8 cellular contexts compared by ENCODE assay signal in the genomic region with DNA sequence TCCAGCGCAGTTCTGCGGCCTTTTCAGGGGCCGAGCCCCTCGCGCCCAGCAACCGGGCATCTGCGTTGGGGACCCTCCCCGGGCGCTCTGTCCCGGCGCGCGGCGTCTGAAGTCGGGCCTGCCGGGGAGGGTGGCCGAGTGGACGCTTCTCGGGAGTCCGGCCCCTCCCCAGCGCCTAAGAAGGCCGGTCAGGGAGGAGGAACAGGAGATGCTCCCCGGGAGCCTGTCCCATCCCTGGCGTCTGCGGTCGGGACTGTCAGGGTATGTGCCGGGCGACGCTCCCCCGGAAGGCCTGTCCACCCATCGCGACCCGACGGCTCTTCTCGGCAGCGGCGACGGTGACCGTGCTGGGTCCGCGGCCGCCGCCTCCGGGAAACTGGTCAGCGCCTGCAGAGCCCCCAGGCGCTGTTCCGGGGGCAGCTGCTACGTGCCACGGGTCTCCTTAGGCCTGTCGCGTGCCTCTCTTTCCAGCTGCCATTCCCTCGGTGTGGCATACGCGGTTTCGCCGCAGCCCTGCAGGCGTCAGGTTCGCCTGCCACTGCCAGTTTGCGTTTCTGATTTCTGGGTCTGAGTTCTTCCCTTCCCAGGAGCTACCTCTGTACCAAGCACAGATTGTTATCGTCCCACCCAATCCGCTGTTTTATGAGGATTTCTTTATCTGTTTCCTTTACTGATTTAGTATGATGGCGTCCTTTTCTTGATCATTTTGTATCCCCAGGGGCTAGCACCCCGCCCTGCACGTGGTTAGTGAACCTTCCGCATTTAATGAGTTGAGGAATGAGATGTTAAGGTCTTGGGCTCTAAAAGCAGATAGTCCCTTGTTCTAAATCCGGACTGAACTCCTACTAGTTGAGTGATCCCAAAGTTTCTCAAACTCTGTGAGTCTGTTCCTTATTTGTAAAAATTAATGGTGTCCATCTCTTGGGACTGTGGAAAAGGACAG. TPM values are rescaled to one million over a fixed set of nuclear protein-coding genes. Genes with fewer than 3 reads are reported as not detected.
DNase-seq lines count a peak whose midpoint lies in the region; ATAC-seq, FAIRE-seq and TF ChIP-seq lines count a peak whose summit lies in the region.

No MANE protein-coding gene starts in this region.

- BruUV-seq in Panc1 (replicated peaks; lab: Mats Ljungman, UMichigan): no TSS peak

- in situ Hi-C loops in Panc1 (cut with HindIII; ENCODE audit: low pct_unique_long_range_greater_than_20kb, low sequenced_read_pairs): no loop called here

- POLR2A ChIA-PET in A549 (lab: Yijun Ruan, JAX): interaction anchor here (1.3 kb wide), 1 partner anchor 23 kb away, joined by 8 read pairs; the partner anchor contains the start of gene IFIT1
- POLR2A ChIA-PET in Panc1 (lab: Charles Lee): interaction anchor here (0.6 kb wide), 1 partner anchor 164 kb away, joined by 3 read pairs; the partner anchor contains the start of gene LIPA

- H4K20me1 ChIP-seq in neural cell (ENCODE audit: insufficient read depth): no peaks in the 10 kb centered on the region

- no peak for FAIRE-seq in A549 (lab: Jason Lieb, UNC)
- peak; percentile 74 for FAIRE-seq in GM18507 (lab: Jason Lieb, UNC)

- H3K9me3 ChIP-seq in A549 (no peaks in the 10 kb centered on the region), Panc1 (ENCODE audit: control insufficient read depth, insufficient read depth, low read depth, low read length) (no peaks in the 10 kb centered on the region), neural cell (ENCODE audit: low read length) (no peaks in the 10 kb centered on the region), upper lobe of right lung (no peaks in the 10 kb centered on the region)

- H3K36me3 ChIP-seq in Panc1 (ENCODE audit: control insufficient read depth, insufficient read depth, low read length) (no peaks in the 10 kb centered on the region), neural cell (ENCODE audit: insufficient read depth, low read length) (no peaks in the 10 kb centered on the region), upper lobe of right lung (peaks cover 10% of the 10 kb centered on the region)

- ATAC-seq in A549 (peak; percentile 89 to 93), HG02943 (IDR thresholded peaks at IDR 0.05; ENCODE audit: low read depth, unreplicated experiment) (peak; percentile 30), Panc1 (peak; percentile 83), foreskin keratinocyte (peak; percentile 69), upper lobe of right lung (peak; percentile 76)

- peak overlapping the region; percentile 83 for H3K4me2 ChIP-seq in A549
- H3K4me2 ChIP-seq in neural cell (ENCODE audit: low read length): peak overlapping the region; percentile 64

- TF ChIP-seq POLR2A in A549 (IDR thresholded peaks at IDR 0.05; ENCODE audit: low read length): no peak; the same call in 1 of the 2 replicates

- no peaks in the 10 kb centered on the region for H3K9me2 ChIP-seq in neural cell (ENCODE audit: insufficient read depth, low read length)

- H3K4me1 ChIP-seq in A549: peaks cover 12% of the 10 kb centered on the region; the same call in 1 of the 3 replicates
- peaks cover 14% of the 10 kb centered on the region for H3K4me1 ChIP-seq in Panc1 (ENCODE audit: control insufficient read depth, insufficient read depth, low read length)
- peaks cover 6% of the 10 kb centered on the region for H3K4me1 ChIP-seq in foreskin keratinocyte
- H3K4me1 ChIP-seq in upper lobe of right lung: peaks cover 32% of the 10 kb centered on the region

- TF ChIP-seq EP300 in A549 (IDR thresholded peaks at IDR 0.05) (no peak), neural cell (conservative IDR thresholded peaks at IDR 0.05; ENCODE audit: poor library complexity, severe bottlenecking) (peak; percentile 12)

- H3K4me3 ChIP-seq in A549 (peak overlapping the region; percentile 68), Panc1 (ENCODE audit: low read depth in 2 of 2, low read length in 2 of 2) (peak overlapping the region; percentile 66 to 96), neural cell (ENCODE audit: low read length) (peak overlapping the region; percentile 90), upper lobe of right lung (peak overlapping the region; percentile 90)

- H3K9ac ChIP-seq in neural cell (ENCODE audit: low read length): peak overlapping the region; percentile 82

- H3K27ac ChIP-seq in A549 (peak overlapping the region; percentile 84 to 97), Panc1 (ENCODE audit: low read length) (peak overlapping the region; percentile 87), foreskin keratinocyte (peak overlapping the region; percentile 99), neural cell (ENCODE audit: low read length) (peak overlapping the region; percentile 75), upper lobe of right lung (peak overlapping the region; percentile 98)

- peak overlapping the region; percentile 90 for H2AFZ ChIP-seq in neural cell (ENCODE audit: low read depth, low read length)

- no peak for TF ChIP-seq CTCF in A549 (IDR thresholded peaks at IDR 0.05)
- no peak for TF ChIP-seq CTCF in Panc1 (IDR thresholded peaks at IDR 0.05)
- no peak for TF ChIP-seq CTCF in foreskin keratinocyte (conservative IDR thresholded peaks at IDR 0.05)
- no peak for TF ChIP-seq CTCF in neural cell (IDR thresholded peaks at IDR 0.05; ENCODE audit: poor library complexity, severe bottlenecking)
- no peak for TF ChIP-seq CTCF in upper lobe of right lung (IDR thresholded peaks at IDR 0.05)

- DNase-seq in A549 (ENCODE audit: low read depth in 1 of 2, low spot score in 1 of 2) (peak; percentile 55 to 59), GM18507 (ENCODE audit: extremely low spot score, insufficient read length, low read depth) (no peak), Panc1 (ENCODE audit: low read depth, low spot score) (no peak), activated gamma-delta T cell treated with Interleukin-2 at 50 U/mL for 16 hours (peak; percentile 22), foreskin keratinocyte (peak in 1 of 2 donors; percentile 36), upper lobe of right lung (peak; percentile 82)

- peaks cover 3% of the 10 kb centered on the region for H3K79me2 ChIP-seq in neural cell (replicated peaks; ENCODE audit: insufficient read depth, low read length)

- no peaks in the 10 kb centered on the region for H3F3A ChIP-seq in neural cell (ENCODE audit: insufficient read depth, low read length, poor library complexity, severe bottlenecking)

- CTCF ChIA-PET in A549 (lab: Yijun Ruan, JAX): interaction anchor here (0.7 to 1.3 kb wide), 5 partner anchors 45 to 1078 kb away, joined by 3 to 5 read pairs (median 3); no protein-coding TSS in a partner anchor
- CTCF ChIA-PET in Panc1 (lab: Charles Lee): no interaction called here

- no peaks in the 10 kb centered on the region for H3K27me3 ChIP-seq in Panc1 (ENCODE audit: control insufficient read depth, insufficient read depth, low read length)
- H3K27me3 ChIP-seq in foreskin keratinocyte: no peaks in the 10 kb centered on the region
- no peaks in the 10 kb centered on the region for H3K27me3 ChIP-seq in neural cell (ENCODE audit: insufficient read depth, low read depth, low read length)
- H3K27me3 ChIP-seq in upper lobe of right lung: no peaks in the 10 kb centered on the region

- TF ChIP-seq RAD21 in A549 (conservative IDR thresholded peaks at IDR 0.05 in 1 of 2, IDR thresholded peaks at IDR 0.05 in 1 of 2): 0 out of 5 replicates have a peak, but pooled peaks of 1 of the 2 experiments have one; percentile 7
- TF ChIP-seq RAD21 in neural cell (conservative IDR thresholded peaks at IDR 0.05): no peak

- WGBS in A549 (ENCODE audit: missing lambda C conversion rate): 5% methylated on average over 35 of the region's 66 CpGs

- intact Hi-C loops in Panc1 (cut with micrococcal nuclease; ENCODE audit: unreplicated experiment) (no loop called here), upper lobe of right lung (cut with DNase I) (no loop called here)

TF ChIP-seq in A549, 52 proteins besides CTCF, POLR2A, EP300 and RAD21 (continues in another document):
- no peak for TF ChIP-seq SREBF2 (IDR thresholded peaks at IDR 0.05)
- no peak for TF ChIP-seq HOXB13 (CRISPR knock-in tag; IDR thresholded peaks at IDR 0.05; ENCODE audit: low read depth)

TF ChIP-seq in neural cell, 6 proteins besides CTCF, POLR2A, EP300 and RAD21 (continues in another document):
- peak; percentile 5 for TF ChIP-seq SMC3 (conservative IDR thresholded peaks at IDR 0.05; ENCODE audit: poor library complexity)
- TF ChIP-seq MXI1 (conservative IDR thresholded peaks at IDR 0.05; ENCODE audit: poor library complexity, severe bottlenecking): peak; percentile 15

RNA-seq across cellular contexts. Expression of gene IFIT5, which starts 0.8 kb away (rescaled TPM):
- polyA plus RNA-seq in A549 (2011; rRNA removed) (10.1 and 11.5 TPM in 2 replicates), A549 (2017; fragmentation: RNase III; extraction: RNeasy Plus Mini Kit Qiagen cat#74134 plus additional on column Dnase treatment) (7.8 to 8.0 TPM (median 7.9 TPM) in 3 replicates), foreskin keratinocyte (11.3 and 12.4 TPM in 2 replicates), neural cell (14.9 and 16.3 TPM in 2 replicates)
- 2.0 and 2.1 TPM in 2 replicates for polyA plus RNA-seq in A549 (2012; cell fraction: cytosol; rRNA removed)
- 0.95 and 1.3 TPM in 2 replicates for polyA plus RNA-seq in A549 (2012; cell fraction: nucleus; rRNA removed)
- polyA minus RNA-seq in A549 (2011; rRNA and poly(A)+ RNA removed): 4.1 and 4.8 TPM in 2 replicates
- total RNA-seq in Panc1 (2021; ENCODE audit: unreplicated experiment) (11.1 TPM), foreskin keratinocyte (30.5 and 32.5 TPM in 2 replicates), upper lobe of right lung (24.4 TPM)
- 3.6 TPM for polyA plus RNA-seq in Panc1 (2012; ENCODE audit: insufficient read length)
- 48.5 and 49.3 TPM in 2 replicates for polyA minus RNA-seq in neural cell

RNA-seq across cellular contexts. Expression of gene IFIT1, which starts 22.7 kb away (rescaled TPM):
- polyA plus RNA-seq in A549 (2011; rRNA removed): 2.0 and 2.5 TPM in 2 replicates
- 0.40 and 0.52 TPM in 2 replicates for polyA plus RNA-seq in A549 (2012; cell fraction: cytosol; rRNA removed)
- 0.14 and 0.24 TPM in 2 replicates for polyA plus RNA-seq in A549 (2012; cell fraction: nucleus; rRNA removed)
- 2.1 to 3.7 TPM (median 2.8 TPM) in 3 replicates for polyA plus RNA-seq in A549 (2017; fragmentation: RNase III; extraction: RNeasy Plus Mini Kit Qiagen cat#74134 plus additional on column Dnase treatment)
- 0.17 and 0.29 TPM in 2 replicates for polyA minus RNA-seq in A549 (2011; rRNA and poly(A)+ RNA removed)
- total RNA-seq in Panc1 (2021; ENCODE audit: unreplicated experiment): 43.8 TPM
- 12.1 TPM for polyA plus RNA-seq in Panc1 (2012; ENCODE audit: insufficient read length)
- 70.6 and 111 TPM in 2 replicates for total RNA-seq in foreskin keratinocyte
- polyA plus RNA-seq in foreskin keratinocyte: 49.0 and 65.0 TPM in 2 replicates
- 0.20 TPM in 1 of 2 replicates, not detected in the other for polyA plus RNA-seq in neural cell
- polyA minus RNA-seq in neural cell: not detected in 2 replicates
- 51.1 TPM for total RNA-seq in upper lobe of right lung

RNA-seq across cellular contexts. Expression of gene IFIT1B, which starts 37.3 kb away (rescaled TPM):
- polyA plus RNA-seq in A549 (2011; rRNA removed) (not detected in 2 replicates), A549 (2017; fragmentation: RNase III; extraction: RNeasy Plus Mini Kit Qiagen cat#74134 plus additional on column Dnase treatment) (not detected in 3 replicates), foreskin keratinocyte (not detected in 2 replicates), neural cell (not detected in 2 replicates)
- polyA plus RNA-seq in A549 (2012; cell fraction: cytosol; rRNA removed): not detected in 2 replicates
- polyA plus RNA-seq in A549 (2012; cell fraction: nucleus; rRNA removed): not detected in 2 replicates
- polyA minus RNA-seq in A549 (2011; rRNA and poly(A)+ RNA removed): not detected in 2 replicates
- total RNA-seq in Panc1 (2021; ENCODE audit: unreplicated experiment) (not detected), foreskin keratinocyte (not detected in 2 replicates), upper lobe of right lung (not detected)
- not detected for polyA plus RNA-seq in Panc1 (2012; ENCODE audit: insufficient read length)
- not detected in 2 replicates for polyA minus RNA-seq in neural cell

Comparison
In these comparisons a context has a peak if more than half of its experiments do, and no peak if none do; other contexts are left out.
1. ATAC-seq: peak in every context shown above with its lines; median percentile 91 in A549; 83 in Panc1; 76 in upper lobe of right lung; 69 in foreskin keratinocyte; 30 in HG02943.
2. DNase-seq: peak in A549 (2 of 2), activated gamma-delta T cell treated with Interleukin-2 at 50 U/mL for 16 hours (single experiment) and upper lobe of right lung (single experiment); none in GM18507 (single experiment) and Panc1 (single experiment).
3. Peak in every context shown above with its lines, with median percentiles within 50 percentile points of each other: H3K27ac ChIP-seq and H3K4me3 ChIP-seq.